ENCODE assay signal across 8 cellular contexts in the genomic region with DNA sequence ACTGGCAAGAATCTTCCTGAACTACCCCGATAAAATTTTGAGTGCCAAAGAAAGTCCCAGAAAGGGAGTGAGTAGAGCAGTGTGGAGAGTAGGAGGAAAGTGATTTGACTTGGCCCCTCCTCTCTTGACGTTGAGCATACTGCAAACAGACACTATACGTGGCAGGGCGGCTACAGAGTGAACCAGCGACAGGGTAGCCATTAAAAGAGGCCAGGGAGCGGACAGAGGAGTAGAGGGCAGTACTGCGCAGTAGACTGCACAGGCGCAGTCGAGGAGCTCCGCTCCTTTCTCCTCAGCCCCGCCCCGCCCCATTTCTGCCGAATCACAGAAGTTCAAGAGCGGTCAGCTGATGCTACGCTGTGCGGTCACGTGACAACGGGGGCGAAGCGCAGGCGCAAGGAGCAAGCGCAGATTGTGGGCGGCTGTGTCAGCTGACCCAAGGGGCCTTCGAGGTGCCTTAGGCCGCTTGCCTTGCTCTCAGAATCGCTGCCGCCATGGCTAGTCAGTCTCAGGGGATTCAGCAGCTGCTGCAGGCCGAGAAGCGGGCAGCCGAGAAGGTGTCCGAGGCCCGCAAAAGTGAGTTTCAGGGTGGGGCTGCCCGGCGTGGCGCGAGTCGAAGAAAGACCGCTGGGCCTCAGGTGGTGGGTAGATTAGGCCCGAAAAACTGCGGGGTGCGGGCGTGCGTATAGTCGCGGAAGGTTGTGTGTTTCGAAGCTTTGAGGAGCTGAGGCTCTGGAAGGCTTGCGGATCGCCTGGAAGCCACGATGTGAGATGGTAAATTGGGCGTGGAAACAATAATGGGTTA. TPM values are rescaled to one million over a fixed set of nuclear protein-coding genes. Genes with fewer than 3 reads are reported as not detected.
DNase-seq lines count a peak whose midpoint lies in the region; ATAC-seq and TF ChIP-seq lines count a peak whose summit lies in the region.

Gene ATP6V1G1 (plus strand): TSS at position 425 of the 805 bp plus-strand sequence. CDS start 70 bp downstream, at position 495.

- H3K9me3 Mint-ChIP-seq in activated naive CD4-positive, alpha-beta T cell treated with anti-CD3 and anti-CD28 coated beads, Interleukin-2, amount 50 U/mL, for 24 hours, result no peaks in the 10 kb centered on the region

- H3K27ac ChIP-seq in temporal lobe (ENCODE audit: low read depth, low read length), result peak within 1 kb of the TSS; percentile 94

- peak; percentile 98 for DNase-seq in NCI-H1092 (lab: John Stamatoyannopoulos, UW)
- peak; percentile 88 for DNase-seq in glomerular endothelial cell (ENCODE audit: extremely low read depth, low read depth, low spot score)
- DNase-seq in occipital lobe (lab: John Stamatoyannopoulos, UW), result peak; percentile 93

- H3K27me3 Mint-ChIP-seq in activated naive CD4-positive, alpha-beta T cell treated with anti-CD3 and anti-CD28 coated beads, Interleukin-2, amount 50 U/mL, for 24 hours, result no peaks in the 10 kb centered on the region

- peak within 1 kb of the TSS; percentile 100 for H3K27ac Mint-ChIP-seq in activated naive CD4-positive, alpha-beta T cell treated with anti-CD3 and anti-CD28 coated beads, Interleukin-2, amount 50 U/mL, for 24 hours

- H3K4me1 Mint-ChIP-seq in activated naive CD4-positive, alpha-beta T cell treated with anti-CD3 and anti-CD28 coated beads, Interleukin-2, amount 50 U/mL, for 24 hours, result peaks cover 47% of the 10 kb centered on the region

- H3K4me3 Mint-ChIP-seq in activated naive CD4-positive, alpha-beta T cell treated with anti-CD3 and anti-CD28 coated beads, Interleukin-2, amount 50 U/mL, for 24 hours, result peak within 1 kb of the TSS; percentile 99

- peaks cover 12% of the 10 kb centered on the region for H3K36me3 Mint-ChIP-seq in activated naive CD4-positive, alpha-beta T cell treated with anti-CD3 and anti-CD28 coated beads, Interleukin-2, amount 50 U/mL, for 24 hours

- peak; percentile 94 for ATAC-seq in HG02588 (IDR thresholded peaks at IDR 0.05; ENCODE audit: unreplicated experiment)
- ATAC-seq in SK-N-SH treated with all-trans-retinoic acid at 6 μM for 48 hours, result peak; percentile 98

- peak within 1 kb of the TSS; percentile 98 for H3K4me3 ChIP-seq in GM08714 (ENCODE audit: low read length)

TF ChIP-seq in SK-N-SH treated with all-trans-retinoic acid at 6 μM for 48 hours, 23 proteins besides CTCF, POLR2A, EP300 and RAD21:
- TF ChIP-seq ARNTL (CRISPR knock-in tag; IDR thresholded peaks at IDR 0.05; ENCODE audit: borderline replicate concordance, low read depth), result no peak
- TF ChIP-seq, protein P1, sequence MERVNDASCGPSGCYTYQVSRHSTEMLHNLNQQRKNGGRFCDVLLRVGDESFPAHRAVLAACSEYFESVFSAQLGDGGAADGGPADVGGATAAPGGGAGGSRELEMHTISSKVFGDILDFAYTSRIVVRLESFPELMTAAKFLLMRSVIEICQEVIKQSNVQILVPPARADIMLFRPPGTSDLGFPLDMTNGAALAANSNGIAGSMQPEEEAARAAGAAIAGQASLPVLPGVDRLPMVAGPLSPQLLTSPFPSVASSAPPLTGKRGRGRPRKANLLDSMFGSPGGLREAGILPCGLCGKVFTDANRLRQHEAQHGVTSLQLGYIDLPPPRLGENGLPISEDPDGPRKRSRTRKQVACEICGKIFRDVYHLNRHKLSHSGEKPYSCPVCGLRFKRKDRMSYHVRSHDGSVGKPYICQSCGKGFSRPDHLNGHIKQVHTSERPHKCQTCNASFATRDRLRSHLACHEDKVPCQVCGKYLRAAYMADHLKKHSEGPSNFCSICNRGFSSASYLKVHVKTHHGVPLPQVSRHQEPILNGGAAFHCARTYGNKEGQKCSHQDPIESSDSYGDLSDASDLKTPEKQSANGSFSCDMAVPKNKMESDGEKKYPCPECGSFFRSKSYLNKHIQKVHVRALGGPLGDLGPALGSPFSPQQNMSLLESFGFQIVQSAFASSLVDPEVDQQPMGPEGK (CRISPR knock-in tag; IDR thresholded peaks at IDR 0.05; ENCODE audit: borderline replicate concordance), result no peak
- TF ChIP-seq ZNF70 (CRISPR knock-in tag; IDR thresholded peaks at IDR 0.05), result no peak
- TF ChIP-seq CREB5 (CRISPR knock-in tag; IDR thresholded peaks at IDR 0.05; ENCODE audit: low read depth), result no peak
- TF ChIP-seq RARB (CRISPR knock-in tag; IDR thresholded peaks at IDR 0.05), result 0 out of 2 replicates have a peak, but pooled peaks have one; percentile 27
- no peak; the same call in 1 of the 2 replicates for TF ChIP-seq CSDC2 (CRISPR knock-in tag; IDR thresholded peaks at IDR 0.05)
- TF ChIP-seq ZFP3 (CRISPR knock-in tag; IDR thresholded peaks at IDR 0.05), result 0 out of 2 replicates have a peak, but pooled peaks have one; percentile 38
- TF ChIP-seq ZC3H10 (CRISPR knock-in tag; IDR thresholded peaks at IDR 0.05), result no peak
- TF ChIP-seq ISL1 (CRISPR knock-in tag; IDR thresholded peaks at IDR 0.05), result no peak
- no peak for TF ChIP-seq CSRNP3 (CRISPR knock-in tag; IDR thresholded peaks at IDR 0.05)
- TF ChIP-seq BACH2 (CRISPR knock-in tag; IDR thresholded peaks at IDR 0.05; ENCODE audit: borderline replicate concordance), result no peak
- no peak for TF ChIP-seq ZNF8 (CRISPR knock-in tag; IDR thresholded peaks at IDR 0.05)
- no peak for TF ChIP-seq ESRRG (CRISPR knock-in tag; IDR thresholded peaks at IDR 0.05)
- TF ChIP-seq TOX (CRISPR knock-in tag; IDR thresholded peaks at IDR 0.05; ENCODE audit: borderline replicate concordance), result no peak
- no peak for TF ChIP-seq ZNF565 (CRISPR knock-in tag; conservative IDR thresholded peaks at IDR 0.05; ENCODE audit: low read depth)

RNA-seq across cellular contexts. Expression of gene ATP6V1G1, which starts in this region (rescaled TPM):
- 146 and 156 TPM in 2 replicates for total RNA-seq in glomerular endothelial cell
- 80.3 TPM for total RNA-seq in occipital lobe
- 84.8 TPM for total RNA-seq in temporal lobe

Comparison
In these comparisons a context has a peak if more than half of its experiments do, and no peak if none do; other contexts are left out.
1. Peak in every context shown above with its lines: DNase-seq, ATAC-seq, H3K4me3 ChIP-seq and H3K27ac ChIP-seq.